17 cellular contexts compared by ENCODE assay signal in the genomic region with DNA sequence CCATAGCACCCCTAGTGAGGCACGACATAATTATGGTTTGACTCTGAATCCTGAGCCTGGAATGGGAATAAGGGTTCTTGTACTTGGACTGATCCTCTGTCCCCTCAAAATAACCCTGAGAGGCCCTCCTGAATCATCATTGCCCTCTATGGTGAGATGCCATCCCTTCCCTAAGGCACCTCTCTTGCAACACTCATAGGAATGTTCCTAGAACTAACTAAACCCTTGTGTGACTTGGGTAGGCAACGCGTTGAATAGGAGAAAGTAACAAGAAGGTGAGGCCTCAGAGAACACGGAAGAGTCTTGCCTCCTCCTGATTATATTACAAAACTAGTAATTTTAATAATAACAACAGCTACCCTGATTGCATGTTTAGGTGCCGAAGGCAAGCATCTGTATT.
DNase-seq lines count a peak whose midpoint lies in the region; TF ChIP-seq lines count a peak whose summit lies in the region.
"Had no signal": no experiment of that assay in that cellular context is flagged by ENCODE, and none has a peak within 500 bp of the region (broad histone marks: within the 10 kb centered on the region; RNA-seq: fewer than 3 reads in every experiment).

No MANE protein-coding gene starts in this region.

- H3K4me2 ChIP-seq in trophoblast cell (ENCODE audit: low read length) = no peak overlapping the region
- H3K4me2 ChIP-seq: A549 had no signal

- no peak overlapping the region for H4K91ac ChIP-seq in trophoblast cell (ENCODE audit: low read depth, low read length)

- no peaks in the 10 kb centered on the region for H3K9me3 ChIP-seq in breast epithelium
- H3K9me3 ChIP-seq in trophoblast cell (ENCODE audit: insufficient read depth, low read depth, low read length) = no peaks in the 10 kb centered on the region
- H3K9me3 ChIP-seq: A549; BLaER1 treated with 17β-estradiol and CSF1 and Interleukin-3, amounts not matched to agents 10 nM and 100 nM; Caco-2 had no signal

- no peak overlapping the region for H3K4me3 Mint-ChIP-seq in MCF 10A (ENCODE audit: unreplicated experiment)
- H3K4me3 Mint-ChIP-seq: B cell; CD4-positive, alpha-beta T cell; CD8-positive, alpha-beta T cell had no signal

- H3K4ac ChIP-seq in trophoblast cell (ENCODE audit: low read depth, low read length) = no peak overlapping the region

- no peaks in the 10 kb centered on the region for H3K27me3 ChIP-seq in breast epithelium
- no peaks in the 10 kb centered on the region for H3K27me3 ChIP-seq in trophoblast cell (ENCODE audit: insufficient read depth, low read length)
- H3K27me3 ChIP-seq: BLaER1 treated with 17β-estradiol and CSF1 and Interleukin-3, amounts not matched to agents 10 nM and 100 nM had no signal

- TF ChIP-seq CTCF in MCF 10A (IDR thresholded peaks at IDR 0.05; ENCODE audit: unreplicated experiment) = no peak
- TF ChIP-seq CTCF in breast epithelium (IDR thresholded peaks at IDR 0.05) = no peak

- H3K27ac ChIP-seq in breast epithelium (no peak overlapping the region), trophoblast cell (ENCODE audit: low read depth, low read length) (no peak overlapping the region)
- H3K27ac ChIP-seq: 22Rv1; A549; BLaER1 treated with 17β-estradiol and CSF1 and Interleukin-3, amounts not matched to agents 10 nM and 100 nM; C4-2B had no signal

- POLR2A ChIA-PET in MCF 10A (lab: Yijun Ruan, JAX) = no interaction called here

- no peak overlapping the region for H3K14ac ChIP-seq in trophoblast cell (ENCODE audit: low read length)

- no TSS peak for BruUV-seq in MCF 10A (replicated peaks; lab: Mats Ljungman, UMichigan)

- H3K79me2 ChIP-seq in trophoblast cell (ENCODE audit: control insufficient read depth, insufficient read depth, low read length, poor library complexity) = no peaks in the 10 kb centered on the region

- H2BK5ac ChIP-seq in trophoblast cell (ENCODE audit: low read depth, low read length, poor library complexity) = no peak overlapping the region

- no CpG with 5 or more reads among the region's 5 CpGs for WGBS in trophoblast cell (ENCODE audit: extremely low coverage, insufficient coverage, insufficient read length)

- no peak overlapping the region for H4K12ac ChIP-seq in trophoblast cell (ENCODE audit: low read depth, low read length)

- H3K18ac ChIP-seq in trophoblast cell (ENCODE audit: low read length) = no peak overlapping the region

- H2BK120ac ChIP-seq in trophoblast cell (ENCODE audit: insufficient read depth, low read length, poor library complexity) = no peak overlapping the region

- H3K27ac Mint-ChIP-seq in MCF 10A (ENCODE audit: low read depth, unreplicated experiment) = no peak overlapping the region
- H3K27ac Mint-ChIP-seq: B cell; CD4-positive, alpha-beta T cell; CD8-positive, alpha-beta T cell had no signal

- no peak for TF ChIP-seq POLR2A in breast epithelium (IDR thresholded peaks at IDR 0.05)

- no peak overlapping the region for H2BK12ac ChIP-seq in trophoblast cell (ENCODE audit: low read length)

- no peak overlapping the region for H4K8ac ChIP-seq in trophoblast cell (ENCODE audit: low read depth, low read length)

- H3K79me1 ChIP-seq in trophoblast cell (ENCODE audit: low read length) = no peaks in the 10 kb centered on the region

- H2AK5ac ChIP-seq in trophoblast cell (ENCODE audit: low read length) = no peak overlapping the region

- peaks cover 7% of the 10 kb centered on the region for H3K9me3 Mint-ChIP-seq in MCF 10A (ENCODE audit: unreplicated experiment)
- H3K9me3 Mint-ChIP-seq: CD4-positive, alpha-beta T cell; CD8-positive, alpha-beta T cell had no signal

- no peaks in the 10 kb centered on the region for H3K4me1 ChIP-seq in breast epithelium
- no peaks in the 10 kb centered on the region for H3K4me1 ChIP-seq in trophoblast cell (ENCODE audit: control insufficient read depth in 1 of 2, insufficient read depth in 2 of 2, low read length in 2 of 2)
- H3K4me1 ChIP-seq: A549, Caco-2 had no signal

- DNase-seq in MCF 10A (ENCODE audit: unreplicated experiment) (peak; percentile 65), breast epithelium (ENCODE audit: low spot score in 2 of 2) (no peak), trophoblast cell (peak; percentile 33 to 52), HPDE6-E6E7 (ENCODE audit: extremely low spot score) (no peak), iPS-NIHi7 (ENCODE audit: extremely low spot score) (no peak)
- DNase-seq: AML-193; Caco-2; Calu3; CD4-positive, alpha-beta T cell; CD8-positive, alpha-beta T cell; DMS79 treated with DMSO at 0.1 percent for 48 hours; GF-D8 had no signal

- CTCF ChIA-PET in MCF 10A (lab: Yijun Ruan, JAX) = interaction anchor here (0.6 kb wide), 1 partner anchor 285 kb away, joined by 3 read pairs; no protein-coding TSS in a partner anchor

- intact Hi-C loops in MCF 10A (cut with micrococcal nuclease) (no loop called here), breast epithelium (cut with DNase I; ENCODE audit: low total_unique reads) (loop anchor here (5.0 kb wide), 2 partner anchors 548 to 653 kb away; no protein-coding TSS in a partner anchor)

- H2AFZ ChIP-seq in trophoblast cell (ENCODE audit: insufficient read depth, low read length, poor library complexity) = no peak overlapping the region

- H3K23ac ChIP-seq in trophoblast cell (ENCODE audit: low read length) = no peak overlapping the region

- no peak overlapping the region for H3K9ac ChIP-seq in trophoblast cell (ENCODE audit: low read length)
- H3K9ac ChIP-seq: BLaER1 treated with 17β-estradiol and CSF1 and Interleukin-3, amounts not matched to agents 10 nM and 100 nM had no signal

- H3K36me3 Mint-ChIP-seq in MCF 10A (ENCODE audit: insufficient read depth, unreplicated experiment) = no peaks in the 10 kb centered on the region
- H3K36me3 Mint-ChIP-seq: CD8-positive, alpha-beta T cell had no signal

- H3K27me3 Mint-ChIP-seq in MCF 10A (ENCODE audit: insufficient read depth, unreplicated experiment) = no peaks in the 10 kb centered on the region
- H3K27me3 Mint-ChIP-seq: B cell; CD4-positive, alpha-beta T cell had no signal

- H3K36me3 ChIP-seq in breast epithelium (no peaks in the 10 kb centered on the region), trophoblast cell (ENCODE audit: control insufficient read depth in 1 of 2, insufficient read depth in 2 of 2, low read length in 2 of 2) (no peaks in the 10 kb centered on the region)
- H3K36me3 ChIP-seq: BLaER1 treated with 17β-estradiol and CSF1 and Interleukin-3, amounts not matched to agents 10 nM and 100 nM had no signal

- H3K4me3 ChIP-seq in breast epithelium (no peak overlapping the region), trophoblast cell (ENCODE audit: low read depth, low read length) (no peak overlapping the region)
- H3K4me3 ChIP-seq: A549; BLaER1 treated with 17β-estradiol and CSF1 and Interleukin-3, amounts not matched to agents 10 nM and 100 nM had no signal

- H3K4me1 Mint-ChIP-seq in MCF 10A (ENCODE audit: insufficient read depth, unreplicated experiment) = peaks cover 3% of the 10 kb centered on the region
- H3K4me1 Mint-ChIP-seq: B cell had no signal

Comparison
In these comparisons a context has a peak if more than half of its experiments do, and no peak if none do; other contexts are left out.
1. DNase-seq: peak in MCF 10A (single experiment) and trophoblast cell (2 of 2); none in breast epithelium (0 of 2), HPDE6-E6E7 (single experiment) and iPS-NIHi7 (single experiment).